8 cellular contexts compared by ENCODE assay signal in the genomic region with DNA sequence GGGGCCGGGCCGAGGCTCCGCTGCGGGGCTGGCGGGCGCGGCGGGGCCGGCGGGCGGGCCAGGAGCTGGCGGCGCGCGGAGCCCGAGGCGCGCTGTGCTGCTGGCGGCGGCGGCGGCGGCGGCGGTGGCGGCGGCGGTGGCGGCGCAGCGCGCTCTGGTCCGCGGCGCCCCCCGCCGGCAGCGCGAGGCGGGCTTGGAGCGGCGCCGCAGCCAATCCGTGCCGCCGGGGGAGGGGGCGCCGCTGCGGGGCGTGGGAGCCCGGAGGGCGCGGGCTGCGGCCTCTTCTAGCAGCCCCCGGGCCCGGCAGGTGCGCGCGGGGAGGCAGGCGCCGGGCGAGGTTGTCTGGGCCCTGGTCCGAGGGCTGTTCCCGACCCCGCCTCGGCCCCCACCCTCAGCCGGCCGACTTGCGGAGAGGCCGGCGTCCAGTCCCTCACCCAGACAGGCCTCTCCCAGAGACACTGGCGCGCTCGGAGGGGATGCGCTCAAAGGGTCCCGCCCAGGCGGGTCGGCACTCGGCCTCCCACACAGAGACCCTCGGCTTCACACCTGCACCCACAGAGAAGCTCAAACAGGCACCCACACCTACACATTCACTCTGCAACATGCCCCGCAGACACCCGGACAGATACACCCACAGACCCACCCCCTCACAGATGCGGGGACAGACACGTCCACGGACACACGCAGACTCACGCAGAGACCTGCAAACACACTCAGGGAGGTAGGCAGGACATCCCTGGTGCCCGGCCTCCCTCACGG. TPM values are rescaled to one million over a fixed set of nuclear protein-coding genes. Genes with fewer than 3 reads are reported as not detected.
A peak's percentile ranks its signal among the peaks of the same experiment; 100 is the strongest.
DNase-seq lines count a peak whose midpoint lies in the region; ATAC-seq and TF ChIP-seq lines count a peak whose summit lies in the region.

TSS of gene RIMS4 (minus strand) at position 156 of the 759 bp plus-strand sequence. CDS start 275 bp downstream, outside the sequence.

- H3K27ac ChIP-seq in hepatocyte (no peak within 1 kb of the TSS), testis (peak within 1 kb of the TSS; percentile 69 to 77)

- intact Hi-C loops in activated CD4-positive, alpha-beta T cell treated with anti-CD3 and anti-CD28 coated beads for 36 hours (cut with DNase I, micrococcal nuclease) = loop anchor here in 1 of 2 experiments (2.0 to 5.0 kb wide), 2 partner anchors 64 to 123 kb away; no protein-coding TSS in a partner anchor
- intact Hi-C loops in testis (cut with DNase I; ENCODE audit: low total_unique reads) (no loop called here), sciatic nerve (cut with DNase I) (no loop called here)

- POLR2A ChIA-PET in activated CD4-positive, alpha-beta T cell treated with anti-CD3 and anti-CD28 coated beads for 36 hours (lab: Charles Lee) = no interaction called here

- H2AFZ ChIP-seq in hepatocyte = no peak within 1 kb of the TSS

- H3K4me2 ChIP-seq in hepatocyte = peak within 1 kb of the TSS; percentile 91

- peak within 1 kb of the TSS; percentile 13 for H3K4me3 ChIP-seq in hepatocyte
- peak within 1 kb of the TSS; percentile 52 to 76 for H3K4me3 ChIP-seq in testis

- peaks cover 48% of the 10 kb centered on the region for H3K27me3 Mint-ChIP-seq in activated CD4-positive, alpha-beta T cell treated with anti-CD3 and anti-CD28 coated beads for 36 hours

- TF ChIP-seq CTCF in hepatocyte (IDR thresholded peaks at IDR 0.05; ENCODE audit: poor library complexity) = no peak
- no peak for TF ChIP-seq CTCF in testis (IDR thresholded peaks at IDR 0.05)

- no peaks in the 10 kb centered on the region for H3K79me2 ChIP-seq in hepatocyte

- CTCF ChIA-PET in activated CD4-positive, alpha-beta T cell treated with anti-CD3 and anti-CD28 coated beads for 36 hours (lab: Charles Lee) = no interaction called here

- H4K20me1 ChIP-seq in hepatocyte (ENCODE audit: insufficient read depth, poor library complexity, severe bottlenecking) = no peaks in the 10 kb centered on the region

- H3K27ac Mint-ChIP-seq in activated CD4-positive, alpha-beta T cell treated with anti-CD3 and anti-CD28 coated beads for 36 hours = no peak within 1 kb of the TSS

- H3K36me3 Mint-ChIP-seq in activated CD4-positive, alpha-beta T cell treated with anti-CD3 and anti-CD28 coated beads for 36 hours (ENCODE audit: low read depth) = no peaks in the 10 kb centered on the region

- H3K9me3 Mint-ChIP-seq in activated CD4-positive, alpha-beta T cell treated with anti-CD3 and anti-CD28 coated beads for 36 hours (ENCODE audit: low read depth) = no peaks in the 10 kb centered on the region

- peaks cover 3% of the 10 kb centered on the region for H3K4me1 Mint-ChIP-seq in activated CD4-positive, alpha-beta T cell treated with anti-CD3 and anti-CD28 coated beads for 36 hours

- no peaks in the 10 kb centered on the region for H3K9me2 ChIP-seq in hepatocyte (replicated peaks; ENCODE audit: insufficient read depth)

- no peak for TF ChIP-seq POLR2A in testis (IDR thresholded peaks at IDR 0.05)

- H3K4me1 ChIP-seq in hepatocyte (ENCODE audit: insufficient read depth) = peaks cover 3% of the 10 kb centered on the region
- H3K4me1 ChIP-seq in testis = peaks cover 32% of the 10 kb centered on the region

- peak; percentile 76 for ATAC-seq in activated CD4-positive, alpha-beta T cell treated with anti-CD3 and anti-CD28 coated beads for 36 hours
- ATAC-seq in SK-N-SH treated with all-trans-retinoic acid at 6 μM for 48 hours (peak; percentile 27; the same call in 1 of the 3 replicates), HG03159 (IDR thresholded peaks at IDR 0.05; ENCODE audit: unreplicated experiment) (no peak), sciatic nerve (no peak)

- H3K4me3 Mint-ChIP-seq in activated CD4-positive, alpha-beta T cell treated with anti-CD3 and anti-CD28 coated beads for 36 hours = peak within 1 kb of the TSS; percentile 28

- WGBS in hepatocyte (ENCODE audit: low lambda C conversion rate, missing lambda C conversion rate) = 19% methylated on average over 24 of the region's 89 CpGs
- WGBS in testis, 2 donors = 11 to 29% methylated on average over 9 to 24 of the region's 89 CpGs

- H3K27me3 ChIP-seq in hepatocyte = peaks cover 54% of the 10 kb centered on the region
- H3K27me3 ChIP-seq in testis = no peaks in the 10 kb centered on the region

- no peaks in the 10 kb centered on the region for H3K9me3 ChIP-seq in hepatocyte (ENCODE audit: low read depth)
- no peaks in the 10 kb centered on the region for H3K9me3 ChIP-seq in testis

- peak; percentile 25 for DNase-seq in activated CD4-positive, alpha-beta T cell treated with anti-CD3 and anti-CD28 coated beads for 36 hours
- DNase-seq in activated CD4-positive, alpha-beta T cell treated with anti-CD3 and anti-CD28 coated beads, Interleukin-2, amount 50 U/mL, for 4 hours = no peak
- peak; percentile 58 for DNase-seq in hepatocyte (ENCODE audit: low spot score)
- DNase-seq in testis = peak; percentile 42
- DNase-seq in sciatic nerve (ENCODE audit: low spot score) = no peak
- no peak for DNase-seq in H4 (ENCODE audit: low spot score)

- H3K36me3 ChIP-seq in hepatocyte (replicated peaks; ENCODE audit: insufficient read depth, low read depth) (no peaks in the 10 kb centered on the region), testis (ENCODE audit: low read depth, missing control alignments) (no peaks in the 10 kb centered on the region)

TF ChIP-seq in SK-N-SH treated with all-trans-retinoic acid at 6 μM for 48 hours, 23 proteins besides CTCF, POLR2A, EP300 and RAD21 (continues in another document):
- TF ChIP-seq, protein P1, sequence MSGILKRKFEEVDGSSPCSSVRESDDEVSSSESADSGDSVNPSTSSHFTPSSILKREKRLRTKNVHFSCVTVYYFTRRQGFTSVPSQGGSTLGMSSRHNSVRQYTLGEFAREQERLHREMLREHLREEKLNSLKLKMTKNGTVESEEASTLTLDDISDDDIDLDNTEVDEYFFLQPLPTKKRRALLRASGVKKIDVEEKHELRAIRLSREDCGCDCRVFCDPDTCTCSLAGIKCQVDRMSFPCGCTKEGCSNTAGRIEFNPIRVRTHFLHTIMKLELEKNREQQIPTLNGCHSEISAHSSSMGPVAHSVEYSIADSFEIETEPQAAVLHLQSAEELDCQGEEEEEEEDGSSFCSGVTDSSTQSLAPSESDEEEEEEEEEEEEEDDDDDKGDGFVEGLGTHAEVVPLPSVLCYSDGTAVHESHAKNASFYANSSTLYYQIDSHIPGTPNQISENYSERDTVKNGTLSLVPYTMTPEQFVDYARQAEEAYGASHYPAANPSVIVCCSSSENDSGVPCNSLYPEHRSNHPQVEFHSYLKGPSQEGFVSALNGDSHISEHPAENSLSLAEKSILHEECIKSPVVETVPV (CRISPR knock-in tag; IDR thresholded peaks at IDR 0.05) = no peak
- TF ChIP-seq ZNF565 (CRISPR knock-in tag; conservative IDR thresholded peaks at IDR 0.05; ENCODE audit: low read depth) (no peak), GLIS3 (CRISPR knock-in tag; IDR thresholded peaks at IDR 0.05) (no peak), ISL1 (CRISPR knock-in tag; IDR thresholded peaks at IDR 0.05) (no peak), ZC3H10 (CRISPR knock-in tag; IDR thresholded peaks at IDR 0.05) (no peak), SNAI2 (CRISPR knock-in tag; IDR thresholded peaks at IDR 0.05) (no peak), ZNF70 (CRISPR knock-in tag; IDR thresholded peaks at IDR 0.05) (no peak), BACH2 (CRISPR knock-in tag; IDR thresholded peaks at IDR 0.05; ENCODE audit: borderline replicate concordance) (no peak), TOX (CRISPR knock-in tag; IDR thresholded peaks at IDR 0.05; ENCODE audit: borderline replicate concordance) (no peak), PPARA (CRISPR knock-in tag; IDR thresholded peaks at IDR 0.05; ENCODE audit: borderline replicate concordance) (no peak)
- TF ChIP-seq, protein P2, sequence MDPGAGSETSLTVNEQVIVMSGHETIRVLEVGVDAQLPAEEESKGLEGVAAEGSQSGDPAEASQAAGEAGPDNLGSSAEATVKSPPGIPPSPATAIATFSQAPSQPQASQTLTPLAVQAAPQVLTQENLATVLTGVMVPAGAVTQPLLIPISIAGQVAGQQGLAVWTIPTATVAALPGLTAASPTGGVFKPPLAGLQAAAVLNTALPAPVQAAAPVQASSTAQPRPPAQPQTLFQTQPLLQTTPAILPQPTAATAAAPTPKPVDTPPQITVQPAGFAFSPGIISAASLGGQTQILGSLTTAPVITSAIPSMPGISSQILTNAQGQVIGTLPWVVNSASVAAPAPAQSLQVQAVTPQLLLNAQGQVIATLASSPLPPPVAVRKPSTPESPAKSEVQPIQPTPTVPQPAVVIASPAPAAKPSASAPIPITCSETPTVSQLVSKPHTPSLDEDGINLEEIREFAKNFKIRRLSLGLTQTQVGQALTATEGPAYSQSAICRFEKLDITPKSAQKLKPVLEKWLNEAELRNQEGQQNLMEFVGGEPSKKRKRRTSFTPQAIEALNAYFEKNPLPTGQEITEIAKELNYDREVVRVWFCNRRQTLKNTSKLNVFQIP (CRISPR knock-in tag; IDR thresholded peaks at IDR 0.05; ENCODE audit: borderline replicate concordance, low read depth) = no peak
- TF ChIP-seq, protein P3, sequence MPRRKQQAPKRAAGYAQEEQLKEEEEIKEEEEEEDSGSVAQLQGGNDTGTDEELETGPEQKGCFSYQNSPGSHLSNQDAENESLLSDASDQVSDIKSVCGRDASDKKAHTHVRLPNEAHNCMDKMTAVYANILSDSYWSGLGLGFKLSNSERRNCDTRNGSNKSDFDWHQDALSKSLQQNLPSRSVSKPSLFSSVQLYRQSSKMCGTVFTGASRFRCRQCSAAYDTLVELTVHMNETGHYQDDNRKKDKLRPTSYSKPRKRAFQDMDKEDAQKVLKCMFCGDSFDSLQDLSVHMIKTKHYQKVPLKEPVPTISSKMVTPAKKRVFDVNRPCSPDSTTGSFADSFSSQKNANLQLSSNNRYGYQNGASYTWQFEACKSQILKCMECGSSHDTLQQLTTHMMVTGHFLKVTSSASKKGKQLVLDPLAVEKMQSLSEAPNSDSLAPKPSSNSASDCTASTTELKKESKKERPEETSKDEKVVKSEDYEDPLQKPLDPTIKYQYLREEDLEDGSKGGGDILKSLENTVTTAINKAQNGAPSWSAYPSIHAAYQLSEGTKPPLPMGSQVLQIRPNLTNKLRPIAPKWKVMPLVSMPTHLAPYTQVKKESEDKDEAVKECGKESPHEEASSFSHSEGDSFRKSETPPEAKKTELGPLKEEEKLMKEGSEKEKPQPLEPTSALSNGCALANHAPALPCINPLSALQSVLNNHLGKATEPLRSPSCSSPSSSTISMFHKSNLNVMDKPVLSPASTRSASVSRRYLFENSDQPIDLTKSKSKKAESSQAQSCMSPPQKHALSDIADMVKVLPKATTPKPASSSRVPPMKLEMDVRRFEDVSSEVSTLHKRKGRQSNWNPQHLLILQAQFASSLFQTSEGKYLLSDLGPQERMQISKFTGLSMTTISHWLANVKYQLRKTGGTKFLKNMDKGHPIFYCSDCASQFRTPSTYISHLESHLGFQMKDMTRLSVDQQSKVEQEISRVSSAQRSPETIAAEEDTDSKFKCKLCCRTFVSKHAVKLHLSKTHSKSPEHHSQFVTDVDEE (CRISPR knock-in tag; IDR thresholded peaks at IDR 0.05) = no peak

RNA-seq across cellular contexts. Expression of gene RIMS4, which starts in this region (rescaled TPM):
- total RNA-seq in activated CD4-positive, alpha-beta T cell treated with anti-CD3 and anti-CD28 coated beads for 36 hours = not detected
- total RNA-seq in hepatocyte (8.1 and 9.0 TPM in 2 replicates), testis (10 to 100 TPM; 29.7 to 72.1 TPM), sciatic nerve (8.0 TPM)
- polyA plus RNA-seq in hepatocyte (4.9 and 5.1 TPM in 2 replicates), testis (ENCODE audit: insufficient read depth, low read depth, low replicate concordance) (32.1 TPM)
- 3.2 and 4.1 TPM in 2 replicates for total RNA-seq in H4 (2014; rRNA removed; shearing (Covaris generic))

Comparison
In these comparisons a context has a peak if more than half of its experiments do, and no peak if none do; other contexts are left out.
1. Peak in DNase-seq and ATAC-seq in activated CD4-positive, alpha-beta T cell treated with anti-CD3 and anti-CD28 coated beads for 36 hours; RNA of the gene not detected or under 1 TPM.
2. DNase-seq: peak in hepatocyte (single experiment) and testis (single experiment); none in activated CD4-positive, alpha-beta T cell treated with anti-CD3 and anti-CD28 coated beads, Interleukin-2, amount 50 U/mL, for 4 hours (0 of 2), sciatic nerve (single experiment) and H4 (single experiment).